Comparison of ENCODE assay signal across 10 cellular contexts in the genomic region with DNA sequence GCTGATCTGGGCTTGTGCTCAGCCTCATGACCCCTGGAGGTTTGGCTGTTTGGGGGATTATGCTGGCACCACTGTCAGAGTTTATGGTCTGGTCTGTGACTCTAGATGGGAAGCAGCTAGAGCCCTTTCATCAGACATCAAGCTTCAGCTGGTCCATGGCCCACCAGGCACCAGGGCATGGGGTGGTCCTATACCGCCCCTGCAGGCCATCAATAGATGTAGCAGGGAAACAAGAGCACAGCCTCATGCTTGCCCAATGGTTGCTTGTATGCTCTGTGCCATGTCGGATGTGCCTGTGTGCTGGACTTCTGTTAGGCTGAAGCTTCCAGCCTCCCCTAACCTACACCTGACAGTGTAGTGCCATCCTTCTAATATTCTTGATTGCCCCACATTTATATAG.
A peak's percentile ranks its signal among the peaks of the same experiment; 100 is the strongest.
DNase-seq lines count a peak whose midpoint lies in the region; ATAC-seq and TF ChIP-seq lines count a peak whose summit lies in the region.
"Had no signal": no experiment of that assay in that cellular context is flagged by ENCODE, and none has a peak within 500 bp of the region (broad histone marks: within the 10 kb centered on the region; RNA-seq: fewer than 3 reads in every experiment).

No MANE protein-coding gene starts in this region.

- no peaks in the 10 kb centered on the region for H3K36me3 ChIP-seq in effector memory CD4-positive, alpha-beta T cell (ENCODE audit: control insufficient read depth, insufficient read depth, low read length)

- no peak overlapping the region for H3K27ac Mint-ChIP-seq in HFFc6
- H3K27ac Mint-ChIP-seq in activated CD4-positive, alpha-beta T cell treated with anti-CD3 and anti-CD28 coated beads, Interleukin-2, amount 10 ng/mL, durations not matched to agents 7 days and 5 days: no peak overlapping the region
- H3K27ac Mint-ChIP-seq: activated naive CD4-positive, alpha-beta T cell treated with anti-CD3 and anti-CD28 coated beads, Interleukin-2, amount 50 U/mL, for 72 hours had no signal

- CTCF ChIA-PET in activated CD4-positive, alpha-beta T cell treated with anti-CD3 and anti-CD28 coated beads, Interleukin-2, amount 10 ng/mL, durations not matched to agents 7 days and 5 days (lab: Charles Lee): interaction anchor here (1.3 kb wide), 1 partner anchor 14 kb away, joined by 4 read pairs; no protein-coding TSS in a partner anchor

- no peaks in the 10 kb centered on the region for H3K9me3 ChIP-seq in effector memory CD4-positive, alpha-beta T cell (ENCODE audit: control insufficient read depth, low read length)

- POLR2A ChIA-PET in activated CD4-positive, alpha-beta T cell treated with anti-CD3 and anti-CD28 coated beads, Interleukin-2, amount 10 ng/mL, durations not matched to agents 7 days and 5 days (lab: Charles Lee): no interaction called here

- peaks cover under 1% of the 10 kb centered on the region for H3K4me1 Mint-ChIP-seq in HFFc6 (ENCODE audit: low read depth)
- no peaks in the 10 kb centered on the region for H3K4me1 Mint-ChIP-seq in activated CD4-positive, alpha-beta T cell treated with anti-CD3 and anti-CD28 coated beads, Interleukin-2, amount 10 ng/mL, durations not matched to agents 7 days and 5 days

- H3K27ac ChIP-seq in effector memory CD4-positive, alpha-beta T cell (ENCODE audit: insufficient read depth, low read length, poor library complexity, severe bottlenecking): no peak overlapping the region
- H3K27ac ChIP-seq: skin epidermis had no signal

- peak; percentile 18 for DNase-seq in EL
- DNase-seq in HFFc6: no peak
- peak; percentile 72 for DNase-seq in SK-MEL-5 (ENCODE audit: low read depth, low spot score)
- DNase-seq in left lobe of liver (ENCODE audit: low spot score): peak; percentile 26
- DNase-seq in effector memory CD4-positive, alpha-beta T cell: no peak
- no peak for DNase-seq in glomerular visceral epithelial cell (ENCODE audit: extremely low spot score)
- DNase-seq in activated CD4-positive, alpha-beta T cell treated with anti-CD3 and anti-CD28 coated beads, Interleukin-2, amount 10 ng/mL, durations not matched to agents 7 days and 5 days: no peak

- no peaks in the 10 kb centered on the region for H3K4me1 ChIP-seq in effector memory CD4-positive, alpha-beta T cell (ENCODE audit: control insufficient read depth, insufficient read depth, low read length, poor library complexity, severe bottlenecking)

- ATAC-seq in left lobe of liver (peak; percentile 44), HG03095 (IDR thresholded peaks at IDR 0.05; ENCODE audit: unreplicated experiment) (no peak)

- peaks cover 35% of the 10 kb centered on the region for H3K27me3 Mint-ChIP-seq in HFFc6 (ENCODE audit: insufficient read depth)
- peaks cover 18% of the 10 kb centered on the region for H3K27me3 Mint-ChIP-seq in activated CD4-positive, alpha-beta T cell treated with anti-CD3 and anti-CD28 coated beads, Interleukin-2, amount 10 ng/mL, durations not matched to agents 7 days and 5 days

- H3K9me3 Mint-ChIP-seq in HFFc6: no peaks in the 10 kb centered on the region
- H3K9me3 Mint-ChIP-seq in activated CD4-positive, alpha-beta T cell treated with anti-CD3 and anti-CD28 coated beads, Interleukin-2, amount 10 ng/mL, durations not matched to agents 7 days and 5 days: no peaks in the 10 kb centered on the region
- H3K9me3 Mint-ChIP-seq: activated naive CD4-positive, alpha-beta T cell treated with anti-CD3 and anti-CD28 coated beads, Interleukin-2, amount 50 U/mL, for 72 hours had no signal

- in situ Hi-C loops in SK-MEL-5 (cut with HindIII; ENCODE audit: low pct_unique_long_range_greater_than_20kb, low sequenced_read_pairs): no loop called here

- peak; percentile 70 for TF ChIP-seq CTCF in HFFc6 (IDR thresholded peaks at IDR 0.05)

- H3K4me3 ChIP-seq in effector memory CD4-positive, alpha-beta T cell (ENCODE audit: insufficient read depth, low read depth, low read length, poor library complexity, severe bottlenecking): no peak overlapping the region
- H3K4me3 ChIP-seq: skin epidermis had no signal

- no peaks in the 10 kb centered on the region for H3K36me3 Mint-ChIP-seq in HFFc6 (ENCODE audit: low read depth)
- no peaks in the 10 kb centered on the region for H3K36me3 Mint-ChIP-seq in activated CD4-positive, alpha-beta T cell treated with anti-CD3 and anti-CD28 coated beads, Interleukin-2, amount 10 ng/mL, durations not matched to agents 7 days and 5 days (ENCODE audit: low read depth)
- H3K36me3 Mint-ChIP-seq: activated naive CD4-positive, alpha-beta T cell treated with anti-CD3 and anti-CD28 coated beads, Interleukin-2, amount 50 U/mL, for 72 hours had no signal

- no peak overlapping the region for H3K4me3 Mint-ChIP-seq in HFFc6
- H3K4me3 Mint-ChIP-seq in activated CD4-positive, alpha-beta T cell treated with anti-CD3 and anti-CD28 coated beads, Interleukin-2, amount 10 ng/mL, durations not matched to agents 7 days and 5 days: no peak overlapping the region

- no peaks in the 10 kb centered on the region for H3K27me3 ChIP-seq in effector memory CD4-positive, alpha-beta T cell (replicated peaks; ENCODE audit: control insufficient read depth, insufficient read depth, low read length, poor library complexity, severe bottlenecking)

Comparison
In these comparisons a context has a peak if more than half of its experiments do, and no peak if none do; other contexts are left out.
1. DNase-seq: peak in EL (single experiment), SK-MEL-5 (single experiment) and left lobe of liver (single experiment); none in HFFc6 (single experiment), effector memory CD4-positive, alpha-beta T cell (0 of 3), glomerular visceral epithelial cell (single experiment) and activated CD4-positive, alpha-beta T cell treated with anti-CD3 and anti-CD28 coated beads, Interleukin-2, amount 10 ng/mL, durations not matched to agents 7 days and 5 days (single experiment).